Comparison of ENCODE assay signal across 18 cellular contexts in genomic region chr12:116058574-116058973, GRCh38.
DNase-seq lines count a peak whose midpoint lies in the region; ATAC-seq, FAIRE-seq and TF ChIP-seq lines count a peak whose summit lies in the region.
"Had no signal": no experiment of that assay in that cellular context is flagged by ENCODE, and none has a peak within 500 bp of the region (broad histone marks: within the 10 kb centered on the region; RNA-seq: fewer than 3 reads in every experiment).

No MANE protein-coding gene starts in this region.

- H3K79me2 ChIP-seq in OCI-LY3 (ENCODE audit: low read length): peaks cover 86% of the 10 kb centered on the region

- ATAC-seq in activated naive CD4-positive, alpha-beta T cell treated with anti-CD3 and anti-CD28 coated beads, Interleukin-2, amount 50 U/mL, for 72 hours: no peak
- peak in 3 of 4 donors; percentile 61 to 72 (median 62) for ATAC-seq in psoas muscle
- ATAC-seq in HG03457 (IDR thresholded peaks at IDR 0.05; ENCODE audit: unreplicated experiment): no peak

- no peak overlapping the region for H3K4me3 Mint-ChIP-seq in activated naive CD4-positive, alpha-beta T cell treated with anti-CD3 and anti-CD28 coated beads, Interleukin-2, amount 50 U/mL, for 24 hours
- H3K4me3 Mint-ChIP-seq: B cell; CD4-positive, alpha-beta T cell; H9; HFFc6 had no signal

- H2AFZ ChIP-seq in OCI-LY3 (ENCODE audit: low read depth, low read length): no peak overlapping the region
- H2AFZ ChIP-seq: GM23248 had no signal

- H3K4me2 ChIP-seq in OCI-LY3 (ENCODE audit: low read length): peak overlapping the region; percentile 0; the same call in 1 of the 2 replicates

- H3K9ac ChIP-seq in OCI-LY3 (ENCODE audit: low read length): no peak overlapping the region
- H3K9ac ChIP-seq: GM23248 had no signal

- peak; percentile 56 for FAIRE-seq in islet of Langerhans (lab: Jason Lieb, UNC)
- FAIRE-seq: A204.1, GM12891 had no signal

- intact Hi-C loops in psoas muscle (cut with DNase I): no loop called here

- H3K4me1 ChIP-seq in OCI-LY3 (ENCODE audit: low read length) (peaks cover 60% of the 10 kb centered on the region), psoas muscle (peaks cover 42% of the 10 kb centered on the region)

- no peaks in the 10 kb centered on the region for H3K27me3 Mint-ChIP-seq in activated naive CD4-positive, alpha-beta T cell treated with anti-CD3 and anti-CD28 coated beads, Interleukin-2, amount 50 U/mL, for 24 hours
- H3K27me3 Mint-ChIP-seq: B cell; CD4-positive, alpha-beta T cell had no signal

- no peak overlapping the region for H3K27ac ChIP-seq in OCI-LY3 (ENCODE audit: low read length)
- no peak overlapping the region for H3K27ac ChIP-seq in psoas muscle
- H3K27ac ChIP-seq: GM23248, HL-60 had no signal

- TF ChIP-seq CTCF in OCI-LY3 (IDR thresholded peaks at IDR 0.05; ENCODE audit: low read depth, low read length) (no peak), psoas muscle (IDR thresholded peaks at IDR 0.05) (no peak)

- H3K9me3 ChIP-seq in OCI-LY3 (ENCODE audit: insufficient read depth, low read length) (no peaks in the 10 kb centered on the region), psoas muscle (no peaks in the 10 kb centered on the region)

- no peaks in the 10 kb centered on the region for H3K9me3 Mint-ChIP-seq in activated naive CD4-positive, alpha-beta T cell treated with anti-CD3 and anti-CD28 coated beads, Interleukin-2, amount 50 U/mL, for 24 hours
- no peaks in the 10 kb centered on the region for H3K9me3 Mint-ChIP-seq in activated naive CD4-positive, alpha-beta T cell treated with anti-CD3 and anti-CD28 coated beads, Interleukin-2, amount 50 U/mL, for 72 hours
- H3K9me3 Mint-ChIP-seq: CD4-positive, alpha-beta T cell; H9; HFFc6 had no signal

- peak overlapping the region; percentile 72 for H3K27ac Mint-ChIP-seq in activated naive CD4-positive, alpha-beta T cell treated with anti-CD3 and anti-CD28 coated beads, Interleukin-2, amount 50 U/mL, for 24 hours
- H3K27ac Mint-ChIP-seq in activated naive CD4-positive, alpha-beta T cell treated with anti-CD3 and anti-CD28 coated beads, Interleukin-2, amount 50 U/mL, for 72 hours: no peak overlapping the region
- H3K27ac Mint-ChIP-seq: B cell; CD4-positive, alpha-beta T cell; H9; HFFc6 had no signal

- H3K4me1 Mint-ChIP-seq in activated naive CD4-positive, alpha-beta T cell treated with anti-CD3 and anti-CD28 coated beads, Interleukin-2, amount 50 U/mL, for 24 hours: peaks cover 80% of the 10 kb centered on the region

- 24 to 35% (median 34%) methylated on average over 3 of the region's 3 CpGs for WGBS in psoas muscle, 3 donors

- H3K36me3 Mint-ChIP-seq in activated naive CD4-positive, alpha-beta T cell treated with anti-CD3 and anti-CD28 coated beads, Interleukin-2, amount 50 U/mL, for 24 hours: peaks cover 5% of the 10 kb centered on the region
- no peaks in the 10 kb centered on the region for H3K36me3 Mint-ChIP-seq in activated naive CD4-positive, alpha-beta T cell treated with anti-CD3 and anti-CD28 coated beads, Interleukin-2, amount 50 U/mL, for 72 hours

- no peak for DNase-seq in activated naive CD4-positive, alpha-beta T cell treated with anti-CD3 and anti-CD28 coated beads, Interleukin-2, amount 50 U/mL, for 72 hours (ENCODE audit: low spot score in 2 of 2)
- DNase-seq in psoas muscle: no peak
- no peak for DNase-seq in dermis blood vessel endothelial cell
- DNase-seq: C1 segment of cervical spinal cord; CD4-positive, alpha-beta T cell; DMS79; EL; GM23248; H9; HFFc6 had no signal

- H4K20me1 ChIP-seq in OCI-LY3 (ENCODE audit: insufficient read depth, low read length): no peaks in the 10 kb centered on the region; the same call in 1 of the 2 replicates

- H3K27me3 ChIP-seq in OCI-LY3 (ENCODE audit: low read depth, low read length) (no peaks in the 10 kb centered on the region), psoas muscle (ENCODE audit: insufficient read depth in 3 of 3, low read length in 2 of 3) (no peaks in the 10 kb centered on the region)

- H3K4me3 ChIP-seq in OCI-LY3 (ENCODE audit: low read length) (no peak overlapping the region), psoas muscle (no peak overlapping the region)
- H3K4me3 ChIP-seq: GM23248 had no signal

- H3K36me3 ChIP-seq in OCI-LY3 (replicated peaks; ENCODE audit: low read depth, low read length) (no peaks in the 10 kb centered on the region), psoas muscle (ENCODE audit: insufficient read depth in 1 of 2, low read depth in 1 of 2) (no peaks in the 10 kb centered on the region)

Comparison
In these comparisons a context has a peak if more than half of its experiments do, and no peak if none do; other contexts are left out.
1. ATAC-seq: peak in psoas muscle (3 of 4); none in activated naive CD4-positive, alpha-beta T cell treated with anti-CD3 and anti-CD28 coated beads, Interleukin-2, amount 50 U/mL, for 72 hours (0 of 2) and HG03457 (single experiment).